Comparison of ENCODE assay signal across 30 cellular contexts in genomic region chr2:237485304-237485703, GRCh38. TPM values are rescaled to one million over a fixed set of nuclear protein-coding genes. Genes with fewer than 3 reads are reported as not detected.
DNase-seq lines count a peak whose midpoint lies in the region; ATAC-seq and TF ChIP-seq lines count a peak whose summit lies in the region.
"Had no signal": no experiment of that assay in that cellular context is flagged by ENCODE, and none has a peak within 500 bp of the region (broad histone marks: within the 10 kb centered on the region; RNA-seq: fewer than 3 reads in every experiment).

No MANE protein-coding gene starts in this region.

- H3K4me3 Mint-ChIP-seq in type B pancreatic cell, result peak overlapping the region; percentile 50
- H3K4me3 Mint-ChIP-seq: activated CD4-positive, alpha-beta T cell treated with anti-CD3 and anti-CD28 coated beads for 36 hours; activated naive CD4-positive, alpha-beta T cell treated with anti-CD3 and anti-CD28 coated beads for 36 hours; B cell had no signal

- no peak for ATAC-seq in GM21367 (IDR thresholded peaks at IDR 0.05; ENCODE audit: unreplicated experiment)
- ATAC-seq: activated CD4-positive, alpha-beta T cell treated with anti-CD3 and anti-CD28 coated beads for 36 hours; stimulated activated naive CD8-positive, alpha-beta T cell treated with anti-CD3 and anti-CD28 coated beads, Interleukin-15, Interleukin-2, amounts not matched to agents 100 U/mL and 50 U/mL, for 24 hours had no signal

- no peak overlapping the region for H3K27ac Mint-ChIP-seq in type B pancreatic cell
- H3K27ac Mint-ChIP-seq: activated CD4-positive, alpha-beta T cell treated with anti-CD3 and anti-CD28 coated beads for 36 hours; activated naive CD4-positive, alpha-beta T cell treated with anti-CD3 and anti-CD28 coated beads for 36 hours; B cell; GM23338; neural progenitor cell had no signal

- peaks cover 10% of the 10 kb centered on the region for H3K4me1 Mint-ChIP-seq in type B pancreatic cell (ENCODE audit: unreplicated experiment)
- H3K4me1 Mint-ChIP-seq: activated CD4-positive, alpha-beta T cell treated with anti-CD3 and anti-CD28 coated beads for 36 hours; B cell had no signal

- no peaks in the 10 kb centered on the region for H3K36me3 Mint-ChIP-seq in type B pancreatic cell
- H3K36me3 Mint-ChIP-seq: neural progenitor cell had no signal

- no peak for TF ChIP-seq CTCF in type B pancreatic cell (conservative IDR thresholded peaks at IDR 0.05)

- H3K27me3 Mint-ChIP-seq in type B pancreatic cell, result peaks cover 76% of the 10 kb centered on the region

- DNase-seq in NCI-H510A treated with DMSO at 0.1 percent for 48 hours (lab: John Stamatoyannopoulos, UW) (peak; percentile 34), NCI-H510A (lab: John Stamatoyannopoulos, UW) (no peak), RPMI7951 (ENCODE audit: low read depth) (peak; percentile 57), kidney glomerular epithelial cell (lab: John Stamatoyannopoulos, UW) (peak; percentile 23), type B pancreatic cell (ENCODE audit: extremely low spot score, unreplicated experiment) (no peak), cerebellar cortex (ENCODE audit: low spot score) (no peak), midbrain (lab: John Stamatoyannopoulos, UW) (no peak)
- DNase-seq: 8988T; activated CD4-positive, alpha-beta T cell treated with anti-CD3 and anti-CD28 coated beads for 36 hours; activated CD8-positive, alpha-beta memory T cell treated with anti-CD3 and anti-CD28 coated beads for 24 hours; activated naive CD4-positive, alpha-beta T cell treated with anti-CD3 and anti-CD28 coated beads for 36 hours; activated T-cell treated with anti-CD3 and anti-CD28 coated beads, Interleukin-2, amount 50 U/mL, for 48 hours; cerebellar nuclear complex; DND-41; effector CD4-positive, alpha-beta T cell; foreskin melanocyte; MG63; NCI-H1436; NCI-H2171; NCI-H526; Right ventricle myocardium superior; spleen; stimulated activated CD4-positive, alpha-beta T cell treated with anti-CD3 and anti-CD28 coated beads, Interleukin-4, amount 100 ng/mL, for 4 hours; stimulated activated naive CD8-positive, alpha-beta T cell treated with anti-CD3 and anti-CD28 coated beads, Interleukin-15, Interleukin-2, amounts not matched to agents 100 U/mL and 50 U/mL, for 24 hours; thyroid gland had no signal

- H3K9me3 Mint-ChIP-seq in type B pancreatic cell, result peaks cover 2% of the 10 kb centered on the region
- H3K9me3 Mint-ChIP-seq: activated naive CD4-positive, alpha-beta T cell treated with anti-CD3 and anti-CD28 coated beads for 36 hours; GM23338; neural progenitor cell had no signal

RNA-seq across cellular contexts. Expression of gene MLPH, which starts 1.7 kb away (rescaled TPM):
- 121 and 159 TPM in 2 replicates for total RNA-seq in RPMI7951 (2014; rRNA removed; shearing (Covaris generic))
- 14.8 and 16.7 TPM in 2 replicates for total RNA-seq in type B pancreatic cell (ENCODE audit: low replicate concordance)
- total RNA-seq: activated naive CD4-positive, alpha-beta T cell treated with anti-CD3 and anti-CD28 coated beads for 36 hours; B cell; pulmonary artery endothelial cell had no signal

Comparison
In these comparisons a context has a peak if more than half of its experiments do, and no peak if none do; other contexts are left out.
1. DNase-seq: peak in NCI-H510A treated with DMSO at 0.1 percent for 48 hours (single experiment), RPMI7951 (single experiment) and kidney glomerular epithelial cell (single experiment); none in NCI-H510A (single experiment), type B pancreatic cell (single experiment), cerebellar cortex (single experiment) and midbrain (single experiment).